9 cellular contexts compared by ENCODE assay signal in the genomic region with DNA sequence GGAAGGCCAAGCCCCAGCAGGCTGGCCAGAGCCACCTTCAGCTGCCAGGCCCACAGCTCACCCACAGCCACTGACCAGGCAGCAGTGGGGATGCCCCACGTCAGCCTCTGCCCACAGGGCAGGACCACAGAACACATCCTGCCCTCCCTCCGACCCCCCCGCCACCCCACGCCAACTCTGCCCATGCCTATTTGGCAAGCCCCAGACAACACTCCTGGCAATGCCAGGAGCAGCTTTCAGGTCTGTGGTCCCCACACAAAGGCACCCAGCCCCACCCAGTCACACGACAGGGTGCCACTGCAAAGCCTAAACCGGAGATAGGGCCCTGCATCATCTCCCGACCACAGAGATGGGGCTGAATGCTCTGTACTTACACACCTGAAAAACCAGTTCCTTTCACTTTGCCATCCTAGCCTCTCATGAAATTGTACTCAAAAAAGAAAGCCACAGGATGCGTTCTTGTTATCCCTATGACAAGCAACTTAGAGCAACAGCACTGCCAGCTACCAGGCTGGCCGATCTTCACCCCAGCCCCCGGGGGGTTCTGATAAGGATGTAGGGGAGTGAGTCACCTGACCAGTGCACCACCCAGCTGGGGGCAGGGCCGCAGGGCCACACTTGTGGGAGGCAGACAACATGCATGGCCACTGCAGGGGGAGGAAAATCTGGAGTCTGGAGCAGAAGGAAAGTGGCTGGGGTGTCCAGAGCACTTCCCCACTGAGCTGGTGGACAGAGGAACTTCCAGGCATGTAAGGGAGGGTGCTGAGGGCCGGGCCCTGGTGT. TPM values are rescaled to one million over a fixed set of nuclear protein-coding genes. Genes with fewer than 3 reads are reported as not detected.
DNase-seq lines count a peak whose midpoint lies in the region; ATAC-seq and TF ChIP-seq lines count a peak whose summit lies in the region.
"Had no signal": no experiment of that assay in that cellular context is flagged by ENCODE, and none has a peak within 500 bp of the region (broad histone marks: within the 10 kb centered on the region; RNA-seq: fewer than 3 reads in every experiment).

No MANE protein-coding gene starts in this region.

- no peak overlapping the region for H3K4me3 Mint-ChIP-seq in nephron

- no peak overlapping the region for H2BK15ac ChIP-seq in mesenchymal stem cell (ENCODE audit: low read depth, poor library complexity, severe bottlenecking)

- ATAC-seq in activated naive CD4-positive, alpha-beta T cell treated with anti-CD3 and anti-CD28 coated beads, Interleukin-2, amount 50 U/mL, for 72 hours: peak; percentile 68 to 84
- no peak for ATAC-seq in GM18520 (IDR thresholded peaks at IDR 0.05; ENCODE audit: unreplicated experiment)

- H3K14ac ChIP-seq in mesenchymal stem cell (ENCODE audit: low read length in 2 of 2): peak overlapping the region in 1 of 2 experiments; percentile 41

- no peak for TF ChIP-seq CTCF in nephron (IDR thresholded peaks at IDR 0.05; ENCODE audit: unreplicated experiment in 3 of 3)

- H3K9ac ChIP-seq in mesenchymal stem cell (ENCODE audit: low read length): no peak overlapping the region

- peaks cover 42% of the 10 kb centered on the region for H3K4me1 ChIP-seq in mesenchymal stem cell (ENCODE audit: control insufficient read depth, insufficient read depth, low read depth, low read length)

- H3K4me1 Mint-ChIP-seq in nephron: peaks cover 24% of the 10 kb centered on the region

- H3K36me3 Mint-ChIP-seq in activated naive CD4-positive, alpha-beta T cell treated with anti-CD3 and anti-CD28 coated beads, Interleukin-2, amount 50 U/mL, for 72 hours: no peaks in the 10 kb centered on the region
- H3K36me3 Mint-ChIP-seq in nephron (ENCODE audit: low read depth): peaks cover 13% of the 10 kb centered on the region

- DNase-seq in NCI-H748 (lab: John Stamatoyannopoulos, UW; ENCODE audit: unreplicated experiment) (peak; percentile 31), NCI-H748 treated with DMSO at 0.1 percent for 48 hours (lab: John Stamatoyannopoulos, UW) (no peak), NCI-H345 treated with DMSO at 0.1 percent for 48 hours (lab: John Stamatoyannopoulos, UW; ENCODE audit: unreplicated experiment) (peak; percentile 79), mesenchymal stem cell (no peak), mucosa of gallbladder (ENCODE audit: low spot score) (no peak)
- DNase-seq in activated naive CD4-positive, alpha-beta T cell treated with anti-CD3 and anti-CD28 coated beads, Interleukin-2, amount 50 U/mL, for 72 hours (ENCODE audit: low spot score in 2 of 2): no peak
- DNase-seq: NCI-H774 had no signal

- H4K8ac ChIP-seq in mesenchymal stem cell (ENCODE audit: low read length): no peak overlapping the region

- H3K4me2 ChIP-seq in mesenchymal stem cell (ENCODE audit: low read length, poor library complexity, severe bottlenecking): no peak overlapping the region

- H4K91ac ChIP-seq in mesenchymal stem cell (ENCODE audit: low read length): no peak overlapping the region

- no peaks in the 10 kb centered on the region for H3K9me3 ChIP-seq in mesenchymal stem cell (ENCODE audit: control insufficient read depth, low read length)

- H3K18ac ChIP-seq in mesenchymal stem cell (ENCODE audit: low read depth in 1 of 2, low read length in 2 of 2): peak overlapping the region in 1 of 2 experiments; percentile 28

- H3K4me3 ChIP-seq in mesenchymal stem cell (ENCODE audit: insufficient read depth in 1 of 2, low read depth in 1 of 2, low read length in 2 of 2): no peak overlapping the region

- H3K27me3 ChIP-seq in mesenchymal stem cell (ENCODE audit: control insufficient read depth in 1 of 2, insufficient read depth in 1 of 2, low read length in 2 of 2): peaks cover 13 to 17% of the 10 kb centered on the region in 2 experiments

- WGBS in mesenchymal stem cell: 69% methylated on average over 11 of the region's 12 CpGs

- no peak overlapping the region for H2AFZ ChIP-seq in mesenchymal stem cell (ENCODE audit: low read depth, low read length)

- no peak overlapping the region for H2BK12ac ChIP-seq in mesenchymal stem cell (ENCODE audit: low read length in 2 of 2)

- no peaks in the 10 kb centered on the region for H3K9me3 Mint-ChIP-seq in activated naive CD4-positive, alpha-beta T cell treated with anti-CD3 and anti-CD28 coated beads, Interleukin-2, amount 50 U/mL, for 72 hours
- H3K9me3 Mint-ChIP-seq in nephron: no peaks in the 10 kb centered on the region

- H3K27me3 Mint-ChIP-seq in nephron (ENCODE audit: low read depth): peaks cover under 1% of the 10 kb centered on the region

- H3K36me3 ChIP-seq in mesenchymal stem cell (ENCODE audit: control insufficient read depth in 1 of 2, insufficient read depth in 2 of 2, low read depth in 1 of 2, low read length in 2 of 2): peaks cover 12 to 20% of the 10 kb centered on the region in 2 experiments

- H3K79me1 ChIP-seq in mesenchymal stem cell (replicated peaks; ENCODE audit: low read length, poor library complexity, severe bottlenecking): no peaks in the 10 kb centered on the region

- H2BK120ac ChIP-seq in mesenchymal stem cell (ENCODE audit: low read depth, low read length): no peak overlapping the region

- peak overlapping the region; percentile 86 to 92 for H3K27ac Mint-ChIP-seq in activated naive CD4-positive, alpha-beta T cell treated with anti-CD3 and anti-CD28 coated beads, Interleukin-2, amount 50 U/mL, for 72 hours
- peak overlapping the region in 2 of 3 experiments; percentile 30 to 37 for H3K27ac Mint-ChIP-seq in nephron

- no peak overlapping the region for H2BK5ac ChIP-seq in mesenchymal stem cell (ENCODE audit: low read depth, low read length, poor library complexity, severe bottlenecking)

- H3K4ac ChIP-seq in mesenchymal stem cell (ENCODE audit: low read depth in 1 of 2, low read length in 2 of 2): no peak overlapping the region

- no peak overlapping the region for H2AK5ac ChIP-seq in mesenchymal stem cell (ENCODE audit: low read length, severe bottlenecking)

- H3K27ac ChIP-seq in mesenchymal stem cell (ENCODE audit: low read length, poor library complexity, severe bottlenecking): no peak overlapping the region

- no peak overlapping the region for H3K23ac ChIP-seq in mesenchymal stem cell (ENCODE audit: low read length in 2 of 2)

RNA-seq across cellular contexts. Expression of a gene that starts 36.2 kb away (rescaled TPM):
- 100 to 1,000 TPM; 114 to 126 TPM for total RNA-seq in activated naive CD4-positive, alpha-beta T cell treated with anti-CD3 and anti-CD28 coated beads, Interleukin-2, amount 50 U/mL, for 72 hours
- 40.3 TPM for polyA plus RNA-seq in mesenchymal stem cell (2013, experiment 1 of 2)
- polyA plus RNA-seq in mesenchymal stem cell (2013, experiment 2 of 2): 37.8 TPM
- total RNA-seq in mucosa of gallbladder: 74.4 TPM

RNA-seq across cellular contexts. Expression of a gene that starts 52.4 kb away (rescaled TPM):
- 10 to 100 TPM; 72.8 to 81.2 TPM for total RNA-seq in activated naive CD4-positive, alpha-beta T cell treated with anti-CD3 and anti-CD28 coated beads, Interleukin-2, amount 50 U/mL, for 72 hours
- 110 TPM for polyA plus RNA-seq in mesenchymal stem cell (2013, experiment 1 of 2)
- polyA plus RNA-seq in mesenchymal stem cell (2013, experiment 2 of 2): 108 TPM
- 70.5 TPM for total RNA-seq in mucosa of gallbladder

RNA-seq across cellular contexts. Expression of a gene that starts 54.0 kb away (rescaled TPM):
- not detected for total RNA-seq in activated naive CD4-positive, alpha-beta T cell treated with anti-CD3 and anti-CD28 coated beads, Interleukin-2, amount 50 U/mL, for 72 hours
- not detected for polyA plus RNA-seq in mesenchymal stem cell (2013, experiment 1 of 2)
- not detected for polyA plus RNA-seq in mesenchymal stem cell (2013, experiment 2 of 2)
- 0.06 TPM for total RNA-seq in mucosa of gallbladder

Comparison
In these comparisons a context has a peak if more than half of its experiments do, and no peak if none do; other contexts are left out.
1. DNase-seq: peak in NCI-H748 (single experiment) and NCI-H345 treated with DMSO at 0.1 percent for 48 hours (single experiment); none in NCI-H748 treated with DMSO at 0.1 percent for 48 hours (single experiment), activated naive CD4-positive, alpha-beta T cell treated with anti-CD3 and anti-CD28 coated beads, Interleukin-2, amount 50 U/mL, for 72 hours (0 of 2), mesenchymal stem cell (single experiment) and mucosa of gallbladder (single experiment).